In the genomic region with DNA sequence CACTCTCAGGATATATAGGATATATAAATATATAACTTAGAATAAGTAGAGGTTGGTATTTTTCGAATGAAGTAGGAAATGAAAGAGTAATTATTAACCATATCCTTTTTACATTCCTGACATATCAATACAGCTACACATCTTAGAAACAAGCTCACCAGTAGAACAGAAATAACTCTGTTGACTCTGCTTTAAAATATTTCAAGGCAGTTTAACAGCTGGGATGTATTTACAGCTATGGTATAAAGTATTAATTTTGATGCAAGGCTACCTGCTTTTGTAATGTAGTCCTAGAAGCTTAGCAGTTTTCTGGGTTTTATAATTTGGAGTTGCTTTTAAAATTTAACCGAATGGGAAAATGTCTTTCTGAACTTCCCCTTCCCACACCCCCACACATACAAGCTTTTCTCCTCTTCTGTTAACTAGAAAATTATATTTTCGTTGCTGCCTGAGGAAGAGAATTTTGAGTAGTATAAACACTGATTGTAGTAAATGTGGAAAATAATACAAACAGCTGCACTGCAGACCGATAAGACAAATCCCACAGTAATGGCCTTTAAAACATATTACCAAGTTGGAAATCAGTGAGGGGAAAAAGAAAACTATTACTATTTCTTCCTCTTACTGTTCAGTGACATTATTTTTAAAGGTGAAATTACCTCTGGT, we compare ENCODE assay signal across 14 cellular contexts.
A peak's percentile ranks its signal among the peaks of the same experiment; 100 is the strongest.
DNase-seq lines count a peak whose midpoint lies in the region; TF ChIP-seq lines count a peak whose summit lies in the region.
"Had no signal": no experiment of that assay in that cellular context is flagged by ENCODE, and none has a peak within 500 bp of the region (broad histone marks: within the 10 kb centered on the region; RNA-seq: fewer than 3 reads in every experiment).

No MANE protein-coding gene starts in this region.

- H3K9me3 ChIP-seq in mammary epithelial cell (replicated peaks; ENCODE audit: insufficient read depth, low read length) (no peaks in the 10 kb centered on the region), skeletal muscle satellite cell (replicated peaks; ENCODE audit: low read length) (no peaks in the 10 kb centered on the region)

- H3K27ac Mint-ChIP-seq in MCF 10A (ENCODE audit: low read depth, unreplicated experiment): no peak overlapping the region
- H3K27ac Mint-ChIP-seq: activated T-cell treated with anti-CD3 and anti-CD28 coated beads, Interleukin-2, amount 50 U/mL, for 72 hours; stimulated activated naive B cell treated with anti-CD40 and anti-IgM and Interleukin-4, amounts not matched to agents 10 μg/mL and 1 μg/mL and 100 μg/mL, for 72 hours had no signal

- no peak for TF ChIP-seq CTCF in mammary epithelial cell (conservative IDR thresholded peaks at IDR 0.05 in 1 of 2, IDR thresholded peaks at IDR 0.05 in 1 of 2; ENCODE audit: extremely low read depth in 1 of 2, insufficient read depth in 1 of 2, low read depth in 1 of 2, low read length in 2 of 2)
- no peak for TF ChIP-seq CTCF in MCF 10A (IDR thresholded peaks at IDR 0.05; ENCODE audit: unreplicated experiment)
- no peak for TF ChIP-seq CTCF in astrocyte of the cerebellum (IDR thresholded peaks at IDR 0.05; ENCODE audit: low read depth, low read length, missing control alignments)
- TF ChIP-seq CTCF in dorsolateral prefrontal cortex (IDR thresholded peaks at IDR 0.05 in 54 of 56, conservative IDR thresholded peaks at IDR 0.05 in 2 of 56; ENCODE audit: low read depth in 1 of 56, partially characterized antibody in 56 of 56): no peak

- intact Hi-C loops in mammary epithelial cell (cut with micrococcal nuclease) (no loop called here), MCF 10A (cut with micrococcal nuclease) (no loop called here), dorsolateral prefrontal cortex (cut with DNase I) (no loop called here)

- no peak overlapping the region for H3K4me3 Mint-ChIP-seq in MCF 10A (ENCODE audit: unreplicated experiment)
- H3K4me3 Mint-ChIP-seq: activated T-cell treated with anti-CD3 and anti-CD28 coated beads, Interleukin-2, amount 50 U/mL, for 72 hours; stimulated activated naive B cell treated with anti-CD40 and anti-IgM and Interleukin-4, amounts not matched to agents 10 μg/mL and 1 μg/mL and 100 μg/mL, for 72 hours had no signal

- H3K4me2 ChIP-seq in mammary epithelial cell (ENCODE audit: insufficient read depth, low read depth, low read length) (peak overlapping the region; percentile 8), skeletal muscle satellite cell (ENCODE audit: low read length) (peak overlapping the region; percentile 71)

- H3K4me1 Mint-ChIP-seq in MCF 10A (ENCODE audit: insufficient read depth, unreplicated experiment): no peaks in the 10 kb centered on the region

- BruUV-seq in mammary epithelial cell (replicated peaks; lab: Mats Ljungman, UMichigan) (no TSS peak), MCF 10A (replicated peaks; lab: Mats Ljungman, UMichigan) (no TSS peak)

- H3K36me3 Mint-ChIP-seq in MCF 10A (ENCODE audit: insufficient read depth, unreplicated experiment): peaks cover under 1% of the 10 kb centered on the region

- H2AFZ ChIP-seq in mammary epithelial cell (ENCODE audit: low read depth, low read length): no peak overlapping the region

- H3K9me3 Mint-ChIP-seq in MCF 10A (ENCODE audit: unreplicated experiment): no peaks in the 10 kb centered on the region
- H3K9me3 Mint-ChIP-seq: activated T-cell treated with anti-CD3 and anti-CD28 coated beads, Interleukin-2, amount 50 U/mL, for 72 hours had no signal

- H3K27me3 ChIP-seq in mammary epithelial cell (ENCODE audit: insufficient read depth, low read length) (no peaks in the 10 kb centered on the region), skeletal muscle satellite cell (ENCODE audit: control insufficient read depth, insufficient read depth, low read length) (no peaks in the 10 kb centered on the region), dorsolateral prefrontal cortex (no peaks in the 10 kb centered on the region)

- CTCF ChIA-PET in mammary epithelial cell (lab: Charles Lee; ENCODE audit: low non-redundant PET): no interaction called here
- CTCF ChIA-PET in MCF 10A (lab: Yijun Ruan, JAX): interaction anchor here (0.5 to 0.8 kb wide), 3 partner anchors 54 to 789 kb away, joined by 3 to 4 read pairs (median 3); no protein-coding TSS in a partner anchor

- POLR2A ChIA-PET in MCF 10A (lab: Yijun Ruan, JAX): interaction anchor here (1.2 kb wide), 1 partner anchor 139 kb away, joined by 3 read pairs; no protein-coding TSS in a partner anchor

- no peaks in the 10 kb centered on the region for H3K27me3 Mint-ChIP-seq in MCF 10A (ENCODE audit: insufficient read depth, unreplicated experiment)
- H3K27me3 Mint-ChIP-seq: stimulated activated naive B cell treated with anti-CD40 and anti-IgM and Interleukin-4, amounts not matched to agents 10 μg/mL and 1 μg/mL and 100 μg/mL, for 72 hours had no signal

- H3K4me1 ChIP-seq in mammary epithelial cell (ENCODE audit: insufficient read depth, low read length): no peaks in the 10 kb centered on the region
- peaks cover 28% of the 10 kb centered on the region for H3K4me1 ChIP-seq in skeletal muscle satellite cell (ENCODE audit: control insufficient read depth, insufficient read depth, low read length)

- no peak overlapping the region for H3K4me3 ChIP-seq in mammary epithelial cell (replicated peaks in 1 of 3; ENCODE audit: insufficient read depth in 1 of 3, low read depth in 2 of 3, low read length in 3 of 3)
- no peak overlapping the region for H3K4me3 ChIP-seq in astrocyte of the cerebellum (ENCODE audit: low read depth, low read length)
- H3K4me3 ChIP-seq in skeletal muscle satellite cell (ENCODE audit: low read length): peak overlapping the region; percentile 16
- H3K4me3 ChIP-seq in dorsolateral prefrontal cortex: no peak overlapping the region

- H3K27ac ChIP-seq in mammary epithelial cell (ENCODE audit: insufficient read depth, low read depth, low read length): no peak overlapping the region
- peak overlapping the region in 7 of 59 donors; percentile 2 to 36 (median 21) for H3K27ac ChIP-seq in dorsolateral prefrontal cortex

- in situ Hi-C loops in mammary epithelial cell (cut with MboI; ENCODE audit: low sequenced_read_pairs in 2 of 2): loop anchor here in 1 of 2 donors (10.0 kb wide), 1 partner anchor 56 kb away; no protein-coding TSS in a partner anchor
- in situ Hi-C loops in astrocyte of the cerebellum (cut with HindIII; ENCODE audit: low sequenced_read_pairs): no loop called here

- dilution Hi-C loops in mammary epithelial cell (cut with HindIII; ENCODE audit: low sequenced_read_pairs): no loop called here

- H3K9ac ChIP-seq in mammary epithelial cell (ENCODE audit: insufficient read depth, low read length) (no peak overlapping the region), skeletal muscle satellite cell (ENCODE audit: low read depth, low read length) (peak overlapping the region; percentile 62)

- H4K20me1 ChIP-seq in mammary epithelial cell (ENCODE audit: insufficient read depth, low read length): no peaks in the 10 kb centered on the region

- DNase-seq in mammary epithelial cell (no peak), MCF 10A (ENCODE audit: unreplicated experiment) (no peak), astrocyte of the cerebellum (ENCODE audit: low read depth) (peak; percentile 19), hepatic stellate cell (ENCODE audit: low spot score) (peak; percentile 45), medulla oblongata (ENCODE audit: extremely low spot score) (no peak), NCI-H1105 (lab: John Stamatoyannopoulos, UW) (no peak), dorsolateral prefrontal cortex (no peak)
- DNase-seq: activated CD4-positive, CD25-positive, alpha-beta regulatory T cell; activated T-cell treated with anti-CD3 and anti-CD28 coated beads, Interleukin-2, amount 50 U/mL, for 72 hours; caudate nucleus; NCI-H2227 treated with DMSO at 0.1 percent for 48 hours; stimulated activated CD4-positive, alpha-beta T cell treated with anti-CD3 and anti-CD28 coated beads, Interleukin-15, amount 100 ng/mL, for 24 hours; stimulated activated naive B cell treated with anti-CD40 and anti-IgM and Interleukin-4, amounts not matched to agents 10 μg/mL and 1 μg/mL and 100 μg/mL, for 72 hours had no signal

- H3K36me3 ChIP-seq in mammary epithelial cell (ENCODE audit: insufficient read depth, low read length) (no peaks in the 10 kb centered on the region), skeletal muscle satellite cell (ENCODE audit: insufficient read depth, low read length) (no peaks in the 10 kb centered on the region)

- H3K79me2 ChIP-seq in mammary epithelial cell (ENCODE audit: insufficient read depth, low read length): no peaks in the 10 kb centered on the region

- 89% methylated on average over 4 of the region's 4 CpGs for whole genome bisulfite sequencing in mammary epithelial cell (ENCODE audit: low coverage, missing lambda C conversion rate)

Comparison
In these comparisons a context has a peak if more than half of its experiments do, and no peak if none do; other contexts are left out.
1. DNase-seq: peak in astrocyte of the cerebellum (single experiment) and hepatic stellate cell (single experiment); none in mammary epithelial cell (single experiment), MCF 10A (single experiment), medulla oblongata (single experiment), NCI-H1105 (single experiment) and dorsolateral prefrontal cortex (0 of 10).